18 cellular contexts compared by ENCODE assay signal in genomic region chr2:216416571-216417307, GRCh38. TPM values are rescaled to one million over a fixed set of nuclear protein-coding genes. Genes with fewer than 3 reads are reported as not detected.
"Had no signal": no experiment of that assay in that cellular context is flagged by ENCODE, and none has a peak within 500 bp of the region (broad histone marks: within the 10 kb centered on the region; RNA-seq: fewer than 3 reads in every experiment).

No MANE protein-coding gene starts in this region.

- H3K9me3 Mint-ChIP-seq: activated naive CD4-positive, alpha-beta T cell treated with anti-CD3 and anti-CD28 coated beads for 36 hours; activated naive CD8-positive, alpha-beta T cell treated with anti-CD3 and anti-CD28 coated beads, Interleukin-2, amount 50 U/mL, for 24 hours; activated T-helper 2 cell treated with anti-CD3 and anti-CD28 coated beads, Interferon-gamma antibody, Interleukin-2, Interleukin-4, amounts not matched to agents 10 μg/mL and 5 μg/mL and 100 μg/mL, durations not matched to agents 14 hours and 24 hours and 36 hours; stimulated activated naive B cell treated with anti-CD40 and anti-IgM and Interleukin-4, amounts not matched to agents 10 μg/mL and 1 μg/mL and 100 μg/mL, for 72 hours had no signal

- H3K4me3 ChIP-seq: ascending aorta, transverse colon, vagina had no signal

- H3K27ac ChIP-seq: ascending aorta, neutrophil, transverse colon, vagina had no signal

- H3K27me3 ChIP-seq: ascending aorta, neutrophil, transverse colon, vagina had no signal

- H3K27ac Mint-ChIP-seq: activated naive CD4-positive, alpha-beta T cell treated with anti-CD3 and anti-CD28 coated beads for 36 hours; activated T-helper 2 cell treated with anti-CD3 and anti-CD28 coated beads, Interferon-gamma antibody, Interleukin-2, Interleukin-4, amounts not matched to agents 10 μg/mL and 5 μg/mL and 100 μg/mL, durations not matched to agents 14 hours and 24 hours and 36 hours had no signal

- DNase-seq: activated CD4-positive, alpha-beta T cell treated with anti-CD3 and anti-CD28 coated beads for 1 hour; activated CD4-positive, alpha-beta T cell treated with anti-CD3 and anti-CD28 coated beads, Interleukin-2, amount 50 U/mL, for 4 hours; activated naive CD4-positive, alpha-beta T cell treated with anti-CD3 and anti-CD28 coated beads for 36 hours; activated naive CD8-positive, alpha-beta T cell treated with anti-CD3 and anti-CD28 coated beads, Interleukin-2, amount 50 U/mL, for 24 hours; activated T-cell treated with anti-CD3 and anti-CD28 coated beads for 4 hours; dermis blood vessel endothelial cell; left colon; stimulated activated CD4-positive, alpha-beta T cell treated with anti-CD3 and anti-CD28 coated beads, Interleukin-2, amount 100 ng/mL, for 48 hours; transverse colon had no signal

- ATAC-seq: left colon had no signal

- H3K4me1 ChIP-seq: ascending aorta had no signal

- H3K9me3 ChIP-seq: ascending aorta, neutrophil, transverse colon, vagina had no signal

- H3K27me3 Mint-ChIP-seq: activated naive CD8-positive, alpha-beta T cell treated with anti-CD3 and anti-CD28 coated beads, Interleukin-2, amount 50 U/mL, for 24 hours; stimulated activated naive B cell treated with anti-CD40 and anti-IgM and Interleukin-4, amounts not matched to agents 10 μg/mL and 1 μg/mL and 100 μg/mL, for 72 hours had no signal

- H3K4me3 Mint-ChIP-seq: activated naive CD4-positive, alpha-beta T cell treated with anti-CD3 and anti-CD28 coated beads for 36 hours; activated naive CD8-positive, alpha-beta T cell treated with anti-CD3 and anti-CD28 coated beads, Interleukin-2, amount 50 U/mL, for 24 hours had no signal

- FAIRE-seq: bronchial epithelial cell, islet of Langerhans had no signal

RNA-seq across cellular contexts. Expression of gene MARCHF4, which starts 44.5 kb away (rescaled TPM):
- total RNA-seq: activated naive CD4-positive, alpha-beta T cell treated with anti-CD3 and anti-CD28 coated beads for 36 hours; activated T-helper 2 cell treated with anti-CD3 and anti-CD28 coated beads, Interferon-gamma antibody, Interleukin-2, Interleukin-4, amounts not matched to agents 10 μg/mL and 5 μg/mL and 100 μg/mL, durations not matched to agents 14 hours and 24 hours and 36 hours; ascending aorta; bronchial epithelial cell; skeletal muscle tissue; subcutaneous adipose tissue; vagina had no signal
